Comparison of ENCODE assay signal across 18 cellular contexts in genomic region chr9:134440636-134441226, GRCh38.
DNase-seq lines count a peak whose midpoint lies in the region; ATAC-seq and TF ChIP-seq lines count a peak whose summit lies in the region.
"Had no signal": no experiment of that assay in that cellular context is flagged by ENCODE, and none has a peak within 500 bp of the region (broad histone marks: within the 10 kb centered on the region; RNA-seq: fewer than 3 reads in every experiment).

No MANE protein-coding gene starts in this region.

- H3K4me3 ChIP-seq in HEK293 (ENCODE audit: low read depth, low read length) = no peak overlapping the region
- no peak overlapping the region for H3K4me3 ChIP-seq in gastrocnemius medialis
- H3K4me3 ChIP-seq: dorsolateral prefrontal cortex, PC-9 had no signal

- TF ChIP-seq POLR2A in gastrocnemius medialis (IDR thresholded peaks at IDR 0.05) = no peak

- no peak for DNase-seq in RWPE1 (ENCODE audit: low spot score)
- DNase-seq in left lobe of liver (ENCODE audit: low spot score) = no peak
- no peak for DNase-seq in gastrocnemius medialis
- DNase-seq in NK-92 treated with Interleukin-12 subunit alpha and Interleukin-12 subunit beta, amount 100 ng/mL, for 24 hours (lab: John Stamatoyannopoulos, UW) = no peak
- no peak for DNase-seq in NCI-H748 (lab: John Stamatoyannopoulos, UW; ENCODE audit: unreplicated experiment)
- DNase-seq: activated CD4-positive, alpha-beta T cell treated with anti-CD3 and anti-CD28 coated beads for 36 hours; activated T-cell treated with anti-CD3 and anti-CD28 coated beads, Interleukin-2, amount 50 U/mL, for 1 hour; CD4-positive, alpha-beta T cell; cerebellar nuclear complex; dorsolateral prefrontal cortex; GOT3; left ventricle myocardium superior; naive B cell; NCI-H1105; PC-9; Right ventricle myocardium superior had no signal

- POLR2A ChIA-PET in HEK293 (lab: Yijun Ruan, JAX) (no interaction called here), RWPE1 (lab: Yijun Ruan, JAX; ENCODE audit: low non-redundant PET) (interaction anchor here (0.6 kb wide), 1 partner anchor 78 kb away, joined by 3 read pairs; no protein-coding TSS in a partner anchor)

- H3K9me3 ChIP-seq in HEK293 (ENCODE audit: control insufficient read depth, insufficient read depth, low read depth, low read length) (no peaks in the 10 kb centered on the region), gastrocnemius medialis (no peaks in the 10 kb centered on the region)

- ATAC-seq in left lobe of liver = peak; percentile 0
- no peak for ATAC-seq in gastrocnemius medialis
- no peak for ATAC-seq in HG03280 (IDR thresholded peaks at IDR 0.05; ENCODE audit: unreplicated experiment)
- ATAC-seq: activated CD4-positive, alpha-beta T cell treated with anti-CD3 and anti-CD28 coated beads for 36 hours; left ventricle myocardium superior had no signal

- H3K27me3 ChIP-seq in gastrocnemius medialis = no peaks in the 10 kb centered on the region

- in situ Hi-C loops in gastrocnemius medialis (cut with MboI; ENCODE audit: low sequenced_read_pairs in 4 of 4) = loop anchor here in 3 of 4 donors (5.0 to 25.0 kb wide), 4 partner anchors 103 to 276 kb away; partner anchors contain the start of genes RNU6ATAC (in 1 of the 3) and RXRA (in 1 of the 3)

- CTCF ChIA-PET in HEK293 (lab: Yijun Ruan, JAX) (interaction anchor here (0.6 to 3.0 kb wide), 4 partner anchors 266 to 336 kb away, joined by 3 to 32 read pairs (median 8); no protein-coding TSS in a partner anchor), RWPE1 (lab: Yijun Ruan, JAX) (interaction anchor here (0.7 kb wide), 1 partner anchor 71 kb away, joined by 3 read pairs; no protein-coding TSS in a partner anchor)

- TF ChIP-seq CTCF in HEK293 (tag by site-specific recombination; IDR thresholded peaks at IDR 0.05) (no peak), RWPE1 (conservative IDR thresholded peaks at IDR 0.05; ENCODE audit: low read depth) (no peak), gastrocnemius medialis (IDR thresholded peaks at IDR 0.05 in 4 of 5, conservative IDR thresholded peaks at IDR 0.05 in 1 of 5) (no peak)

- no peaks in the 10 kb centered on the region; the same call in 1 of the 2 replicates for H3K4me1 ChIP-seq in HEK293 (ENCODE audit: control insufficient read depth, insufficient read depth, low read length)
- H3K4me1 ChIP-seq in gastrocnemius medialis = peaks cover 70 to 72% of the 10 kb centered on the region in 2 donors

- H3K36me3 ChIP-seq in HEK293 (ENCODE audit: control insufficient read depth in 2 of 2, insufficient read depth in 1 of 2, low read length in 2 of 2) = peaks cover 0 to 16% of the 10 kb centered on the region in 2 experiments; a peak in 1 of 3 replicates
- H3K36me3 ChIP-seq in gastrocnemius medialis = no peaks in the 10 kb centered on the region

- H3K27ac ChIP-seq in HEK293 (ENCODE audit: extremely low read depth, low read depth, low read length) (no peak overlapping the region), RWPE1 (peak overlapping the region; percentile 84), gastrocnemius medialis (peak overlapping the region; percentile 92 to 97 (median 94))
- H3K27ac ChIP-seq: PC-9 had no signal

- intact Hi-C loops in gastrocnemius medialis (cut with DNase I; ENCODE audit: low total_unique reads) = loop anchor here (5.0 kb wide), 1 partner anchor 173 kb away; no protein-coding TSS in a partner anchor

TF ChIP-seq in HEK293, 187 proteins besides CTCF, POLR2A, EP300 and RAD21:
- TF ChIP-seq ZFHX2 (tag by site-specific recombination; conservative IDR thresholded peaks at IDR 0.05) = peak; percentile 37; the same call in 1 of the 2 replicates
- 0 out of 2 replicates have a peak, but pooled peaks have one; percentile 19 for TF ChIP-seq EGR2 (tag by site-specific recombination; IDR thresholded peaks at IDR 0.05; ENCODE audit: low read depth)
- TF ChIP-seq ZNF2 (tag by site-specific recombination; IDR thresholded peaks at IDR 0.05) = peak; percentile 30; the same call in 1 of the 2 replicates
- no peak for TF ChIP-seq ZBTB1 (tag by site-specific recombination; IDR thresholded peaks at IDR 0.05)
- TF ChIP-seq ZNF548 (tag by site-specific recombination; IDR thresholded peaks at IDR 0.05) = no peak
- no peak for TF ChIP-seq ZNF529 (tag by site-specific recombination; IDR thresholded peaks at IDR 0.05; ENCODE audit: insufficient replicate concordance)
- TF ChIP-seq ZNF658 (tag by site-specific recombination; IDR thresholded peaks at IDR 0.05) = no peak
